Comparison of ENCODE assay signal across 30 cellular contexts in genomic region chr1:93283496-93283895, GRCh38.
"Had no signal": no experiment of that assay in that cellular context is flagged by ENCODE, and none has a peak within 500 bp of the region (broad histone marks: within the 10 kb centered on the region; RNA-seq: fewer than 3 reads in every experiment).

No MANE protein-coding gene starts in this region.

- H3K4me3 ChIP-seq: colonic mucosa, coronary artery, dorsolateral prefrontal cortex, esophagus muscularis mucosa, esophagus squamous epithelium, gastrocnemius medialis, gastroesophageal sphincter, heart left ventricle, heart right ventricle, hepatocyte had no signal

- H3K27ac ChIP-seq: colonic mucosa, coronary artery, dorsolateral prefrontal cortex, epithelial cell of prostate, esophagus muscularis mucosa, esophagus squamous epithelium, foreskin keratinocyte, gastrocnemius medialis, gastroesophageal sphincter, heart left ventricle, heart right ventricle, hepatocyte had no signal

- H3K4me2 ChIP-seq: hepatocyte had no signal

- H3K4me1 ChIP-seq: colonic mucosa, esophagus muscularis mucosa, esophagus squamous epithelium, gastrocnemius medialis, gastroesophageal sphincter, heart left ventricle, heart right ventricle had no signal

- H3K27ac Mint-ChIP-seq: dendritic cell treated with granulocyte-macrophage colony-stimulating factor and Interleukin-4, amounts not matched to agents 40 ng/mL and 50 ng/mL, for 4 days; effector memory CD8-positive, alpha-beta T cell; endodermal cell had no signal

- H3K79me2 ChIP-seq: hepatocyte had no signal

- H3K27me3 ChIP-seq: colonic mucosa, dorsolateral prefrontal cortex, esophagus muscularis mucosa, esophagus squamous epithelium, foreskin keratinocyte, gastrocnemius medialis, gastroesophageal sphincter, heart left ventricle, heart right ventricle, hepatocyte had no signal

- ATAC-seq: effector memory CD8-positive, alpha-beta T cell; esophagus mucosa; foreskin keratinocyte; gastrocnemius medialis; gastroesophageal sphincter; heart left ventricle; heart right ventricle had no signal

- H3K4me3 Mint-ChIP-seq: dendritic cell treated with granulocyte-macrophage colony-stimulating factor and Interleukin-4, amounts not matched to agents 40 ng/mL and 50 ng/mL, for 4 days; effector memory CD8-positive, alpha-beta T cell; endodermal cell had no signal

- H2AFZ ChIP-seq: hepatocyte had no signal

- H3K9me3 ChIP-seq: colonic mucosa, esophagus squamous epithelium, gastrocnemius medialis, gastroesophageal sphincter had no signal

- H3K36me3 ChIP-seq: colonic mucosa, gastrocnemius medialis had no signal

- FAIRE-seq: colon, endometrium, endothelial cell of umbilical vein, frontal cortex had no signal

- H3K27me3 Mint-ChIP-seq: dendritic cell treated with granulocyte-macrophage colony-stimulating factor and Interleukin-4, amounts not matched to agents 40 ng/mL and 50 ng/mL, for 4 days; effector memory CD8-positive, alpha-beta T cell had no signal

- H3K4me1 Mint-ChIP-seq: endodermal cell had no signal

- DNase-seq: colonic mucosa; cortex of kidney; dermis blood vessel endothelial cell; dorsolateral prefrontal cortex; effector CD4-positive, alpha-beta T cell; effector CD8-positive, alpha-beta T cell; effector memory CD4-positive, alpha-beta T cell; effector memory CD8-positive, alpha-beta T cell; endodermal cell; erythroblast; esophagus squamous epithelium; foreskin fibroblast; foreskin keratinocyte; foreskin melanocyte; gastrocnemius medialis; glutamatergic neuron; head of caudate nucleus; heart left ventricle; heart right ventricle had no signal
